1 cellular context compared by ENCODE assay signal in genomic region chr6:134063121-134063965, GRCh38.
TF ChIP-seq lines count a peak whose summit lies in the region.

No MANE protein-coding gene starts in this region.

TF ChIP-seq in K562, 482 proteins besides CTCF, POLR2A, EP300 and RAD21 (continued from another document):
- TF ChIP-seq MYC (IDR thresholded peaks at IDR 0.05; ENCODE audit: low read depth, low read length) (peak; percentile 74), MYC (CRISPR knock-in tag; IDR thresholded peaks at IDR 0.05; ENCODE audit: borderline replicate concordance, low read depth) (no peak), ZNF764 (CRISPR knock-in tag; IDR thresholded peaks at IDR 0.05; ENCODE audit: low read depth) (no peak), DNMT1 (IDR thresholded peaks at IDR 0.05) (no peak), ZBTB2 (IDR thresholded peaks at IDR 0.05) (peak; percentile 60; the same call in 1 of the 2 replicates), NFE2L1 (tag; IDR thresholded peaks at IDR 0.05; ENCODE audit: borderline replicate concordance, low read depth) (0 out of 2 replicates have a peak, but pooled peaks have one; percentile 46), ZNF584 (CRISPR knock-in tag; IDR thresholded peaks at IDR 0.05; ENCODE audit: low read depth) (no peak), MTF1 (CRISPR knock-in tag; IDR thresholded peaks at IDR 0.05; ENCODE audit: borderline replicate concordance) (no peak), NCOR1 (IDR thresholded peaks at IDR 0.05) (no peak), CEBPZ (IDR thresholded peaks at IDR 0.05; ENCODE audit: borderline replicate concordance, low read depth, low read length) (no peak), ELF2 (CRISPR knock-in tag; IDR thresholded peaks at IDR 0.05) (no peak), NR2C2 (CRISPR knock-in tag; IDR thresholded peaks at IDR 0.05) (no peak), NR2C2 (tag; IDR thresholded peaks at IDR 0.05) (0 out of 2 replicates have a peak, but pooled peaks have one; percentile 7), THRAP3 (IDR thresholded peaks at IDR 0.05; ENCODE audit: borderline replicate concordance) (no peak), CTBP1 (IDR thresholded peaks at IDR 0.05; ENCODE audit: borderline replicate concordance) (peak; percentile 24; the same call in 1 of the 2 replicates), CBFA2T2 (conservative IDR thresholded peaks at IDR 0.05) (no peak), BRD9 (IDR thresholded peaks at IDR 0.05; ENCODE audit: low read depth, partially characterized antibody) (peak; percentile 91), IFI16 (CRISPR knock-in tag; IDR thresholded peaks at IDR 0.05) (no peak), TRIM25 (IDR thresholded peaks at IDR 0.05; ENCODE audit: borderline replicate concordance) (no peak), NCOA2 (IDR thresholded peaks at IDR 0.05; ENCODE audit: partially characterized antibody in 2 of 2) (no peak), HINFP (tag; conservative IDR thresholded peaks at IDR 0.05; ENCODE audit: low read depth) (0 out of 2 replicates have a peak, but pooled peaks have one; percentile 10), PYGO2 (tag; IDR thresholded peaks at IDR 0.05) (no peak), CTCFL (IDR thresholded peaks at IDR 0.05; ENCODE audit: borderline replicate concordance, insufficient read depth, low read depth, low read length, poor library complexity, severe bottlenecking) (no peak), NFE2 (IDR thresholded peaks at IDR 0.05; ENCODE audit: low read depth) (peak; percentile 95), ZNF316 (IDR thresholded peaks at IDR 0.05) (peak; percentile 99), FOXK2 (conservative IDR thresholded peaks at IDR 0.05 in 1 of 2, IDR thresholded peaks at IDR 0.05 in 1 of 2; ENCODE audit: low read depth in 2 of 2) (0 out of 4 replicates have a peak, but pooled peaks of 1 of the 2 experiments have one; percentile 7), ZNF707 (CRISPR knock-in tag; conservative IDR thresholded peaks at IDR 0.05) (peak; percentile 66; the same call in 1 of the 2 replicates), E2F8 (IDR thresholded peaks at IDR 0.05; ENCODE audit: low read depth, partially characterized antibody) (no peak), HCFC1 (IDR thresholded peaks at IDR 0.05; ENCODE audit: low read depth, low read length) (no peak), MAFK (IDR thresholded peaks at IDR 0.05; ENCODE audit: low read length) (peak; percentile 95), ZNF518B (CRISPR knock-in tag; IDR thresholded peaks at IDR 0.05) (no peak), PHF21A (IDR thresholded peaks at IDR 0.05; ENCODE audit: borderline replicate concordance, low read depth) (0 out of 2 replicates have a peak, but pooled peaks have one; percentile 7), C11orf30 (IDR thresholded peaks at IDR 0.05; ENCODE audit: low read depth) (peak; percentile 98), TAF9B (IDR thresholded peaks at IDR 0.05; ENCODE audit: partially characterized antibody) (no peak), TRIM28 (IDR thresholded peaks at IDR 0.05) (0 out of 2 replicates have a peak, but pooled peaks have one; percentile 22), TARDBP (IDR thresholded peaks at IDR 0.05) (no peak), EP400 (IDR thresholded peaks at IDR 0.05) (peak; percentile 54; the same call in 1 of the 2 replicates), CC2D1A (IDR thresholded peaks at IDR 0.05) (no peak), RCOR1 (IDR thresholded peaks at IDR 0.05; ENCODE audit: borderline replicate concordance in 1 of 2, low read depth in 2 of 2, low read length in 2 of 2) (peak in 1 of 2 experiments; percentile 48; a peak in 1 of 4 replicates), NFIX (CRISPR knock-in tag; IDR thresholded peaks at IDR 0.05; ENCODE audit: low read depth) (no peak)
